Comparison of ENCODE assay signal across 16 cellular contexts in the genomic region with DNA sequence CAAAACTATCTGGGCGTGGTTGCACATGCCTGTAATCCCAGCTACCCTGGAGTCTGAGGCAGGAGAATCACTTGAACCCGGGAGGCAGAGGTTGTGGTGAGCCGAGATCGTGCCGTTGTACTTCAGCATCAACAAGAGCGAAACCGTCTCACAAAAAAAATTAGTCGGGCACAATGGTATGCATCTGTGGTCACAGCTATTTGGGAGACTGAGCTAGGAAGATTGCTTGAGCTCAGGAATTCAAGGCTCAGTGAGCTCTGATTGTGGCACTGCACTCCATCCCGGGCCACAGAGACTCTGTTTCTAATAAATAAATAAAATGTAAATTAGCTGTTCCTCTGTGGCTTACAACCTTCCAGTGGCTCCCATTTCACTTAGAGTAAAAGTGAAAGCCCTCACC. TPM values are rescaled to one million over a fixed set of nuclear protein-coding genes. Genes with fewer than 3 reads are reported as not detected.
DNase-seq lines count a peak whose midpoint lies in the region; ATAC-seq and TF ChIP-seq lines count a peak whose summit lies in the region.
"Had no signal": no experiment of that assay in that cellular context is flagged by ENCODE, and none has a peak within 500 bp of the region (broad histone marks: within the 10 kb centered on the region; RNA-seq: fewer than 3 reads in every experiment).

No MANE protein-coding gene starts in this region.

- H3K4me1 Mint-ChIP-seq in CD14-positive monocyte = peaks cover 66% of the 10 kb centered on the region

- no peaks in the 10 kb centered on the region for H3K9me3 ChIP-seq in mucosa of descending colon
- H3K9me3 ChIP-seq: colonic mucosa had no signal

- TF ChIP-seq CTCF in CD14-positive monocyte (IDR thresholded peaks at IDR 0.05) (no peak), choroid plexus epithelial cell (conservative IDR thresholded peaks at IDR 0.05; ENCODE audit: low read depth, low read length) (no peak), mucosa of descending colon (IDR thresholded peaks at IDR 0.05) (no peak)

- intact Hi-C loops in CD14-positive monocyte (cut with micrococcal nuclease) = no loop called here
- intact Hi-C loops in mucosa of descending colon (cut with DNase I, micrococcal nuclease) = no loop called here

- no peaks in the 10 kb centered on the region for H3K36me3 ChIP-seq in mucosa of descending colon (ENCODE audit: low read depth)
- H3K36me3 ChIP-seq: colonic mucosa had no signal

- ATAC-seq in mucosa of descending colon (no peak), HG03378 (IDR thresholded peaks at IDR 0.05; ENCODE audit: unreplicated experiment) (no peak)

- H3K27me3 Mint-ChIP-seq in CD14-positive monocyte (ENCODE audit: low read depth in 3 of 3) = no peaks in the 10 kb centered on the region

- H3K4me1 ChIP-seq in mucosa of descending colon (ENCODE audit: low read depth) = peaks cover 2% of the 10 kb centered on the region
- H3K4me1 ChIP-seq: colonic mucosa had no signal

- no peaks in the 10 kb centered on the region for H3K9me3 Mint-ChIP-seq in CD14-positive monocyte

- H3K4me3 ChIP-seq in choroid plexus epithelial cell (ENCODE audit: low read depth, low read length) (no peak overlapping the region), mucosa of descending colon (no peak overlapping the region)
- H3K4me3 ChIP-seq: colonic mucosa had no signal

- peak overlapping the region in 4 of 7 donors; percentile 15 to 75 (median 34) for H3K27ac Mint-ChIP-seq in CD14-positive monocyte

- H3K4me3 Mint-ChIP-seq in CD14-positive monocyte = no peak overlapping the region

- H3K36me3 Mint-ChIP-seq in CD14-positive monocyte = peaks cover 4 to 17% of the 10 kb centered on the region in 2 donors

- DNase-seq in CD14-positive monocyte (ENCODE audit: low spot score) = no peak
- peak; percentile 29 for DNase-seq in NCI-H226
- peak; percentile 28 for DNase-seq in choroid plexus epithelial cell (ENCODE audit: low read depth)
- peak; percentile 31 for DNase-seq in non-pigmented ciliary epithelial cell (ENCODE audit: low read depth)
- no peak for DNase-seq in mucosa of descending colon
- no peak for DNase-seq in activated CD8-positive, alpha-beta memory T cell treated with anti-CD3 and anti-CD28 coated beads, Interleukin-2, amount 50 U/mL, for 48 hours
- no peak for DNase-seq in stimulated activated CD4-positive, alpha-beta T cell treated with anti-CD3 and anti-CD28 coated beads, Interleukin-12 subunit alpha, Interleukin-12 subunit beta, amount 100 ng/mL, for 4 hours
- DNase-seq: activated CD4-positive, alpha-beta T cell treated with anti-CD3 and anti-CD28 coated beads for 1 hour; aorta; colonic mucosa; DMS53; NCI-H2081; NCI-H510A treated with DMSO at 0.1 percent for 48 hours; Right ventricle myocardium superior; stimulated activated CD4-positive, alpha-beta T cell treated with anti-CD3 and anti-CD28 coated beads, Interleukin-4, amount 100 ng/mL, for 24 hours had no signal

RNA-seq across cellular contexts. Expression of a gene that starts 28.0 kb away (rescaled TPM):
- 1 to 10 TPM; 2.1 to 2.3 TPM for polyA plus RNA-seq in CD14-positive monocyte
- 10 to 100 TPM; 29.4 to 31.3 (median 29.5) TPM for total RNA-seq in mucosa of descending colon

Comparison
In these comparisons a context has a peak if more than half of its experiments do, and no peak if none do; other contexts are left out.
1. DNase-seq: peak in NCI-H226 (single experiment), choroid plexus epithelial cell (single experiment) and non-pigmented ciliary epithelial cell (single experiment); none in CD14-positive monocyte (single experiment), mucosa of descending colon (0 of 3), activated CD8-positive, alpha-beta memory T cell treated with anti-CD3 and anti-CD28 coated beads, Interleukin-2, amount 50 U/mL, for 48 hours (single experiment) and stimulated activated CD4-positive, alpha-beta T cell treated with anti-CD3 and anti-CD28 coated beads, Interleukin-12 subunit alpha, Interleukin-12 subunit beta, amount 100 ng/mL, for 4 hours (single experiment).